Comparison of ENCODE assay signal across 23 cellular contexts in genomic region chr6:48134246-48134645, GRCh38. TPM values are rescaled to one million over a fixed set of nuclear protein-coding genes. Genes with fewer than 3 reads are reported as not detected.
"Had no signal": no experiment of that assay in that cellular context is flagged by ENCODE, and none has a peak within 500 bp of the region (broad histone marks: within the 10 kb centered on the region; RNA-seq: fewer than 3 reads in every experiment).

No MANE protein-coding gene starts in this region.

- H3K4me1 ChIP-seq: right lobe of liver, testis, vagina had no signal

- DNase-seq: activated CD4-positive, alpha-beta memory T cell treated with anti-CD3 and anti-CD28 coated beads, Interleukin-2, amount 10 ng/mL, durations not matched to agents 7 days and 5 days; activated CD4-positive, alpha-beta T cell treated with anti-CD3 and anti-CD28 coated beads for 48 hours; activated CD4-positive, CD25-positive, alpha-beta regulatory T cell; activated effector memory CD4-positive, alpha-beta T cell treated with anti-CD3 and anti-CD28 coated beads, Interleukin-2, amount 50 U/mL, for 16 hours; activated naive CD4-positive, alpha-beta T cell treated with anti-CD3 and anti-CD28 coated beads, Interleukin-2, amount 10 ng/mL, durations not matched to agents 7 days and 5 days; activated naive CD8-positive, alpha-beta T cell treated with anti-CD3 and anti-CD28 coated beads, Interleukin-2, amount 50 U/mL, for 24 hours; anterior cingulate cortex; caudate nucleus; effector CD4-positive, alpha-beta T cell; erythroblast; foreskin melanocyte; glutamatergic neuron; hippocampal formation; naive B cell; occipital lobe; right lobe of liver; small intestine; stimulated activated CD4-positive, alpha-beta T cell treated with anti-CD3 and anti-CD28 coated beads, Interleukin-2, amount 100 ng/mL, for 48 hours; stimulated activated CD8-positive, alpha-beta memory T cell treated with anti-CD3 and anti-CD28 coated beads, Interleukin-4, amount 100 ng/mL, for 48 hours; stimulated activated naive B cell treated with anti-CD40 and anti-IgM and Interleukin-4, amounts not matched to agents 10 μg/mL and 1 μg/mL and 100 μg/mL, for 72 hours; T-helper 17 cell; testis had no signal

- H3K36me3 ChIP-seq: right lobe of liver, vagina had no signal

- H3K27me3 ChIP-seq: right lobe of liver, testis, vagina had no signal

- FAIRE-seq: small intestine had no signal

- H3K4me3 ChIP-seq: right lobe of liver, testis, vagina had no signal

- H3K9me3 ChIP-seq: right lobe of liver, testis, vagina had no signal

- H3K27ac ChIP-seq: right lobe of liver, testis, vagina had no signal

RNA-seq across cellular contexts. Expression of gene PTCHD4, which starts 23.2 kb away (rescaled TPM):
- total RNA-seq: activated CD4-positive, alpha-beta memory T cell treated with anti-CD3 and anti-CD28 coated beads, Interleukin-2, amount 10 ng/mL, durations not matched to agents 7 days and 5 days; T-helper 17 cell; vagina had no signal
- polyA plus RNA-seq: small intestine had no signal
